Comparison of ENCODE assay signal across 8 cellular contexts in genomic region chr11:64489831-64490441, GRCh38.
DNase-seq lines count a peak whose midpoint lies in the region; ATAC-seq and TF ChIP-seq lines count a peak whose summit lies in the region.

No MANE protein-coding gene starts in this region.

- TF ChIP-seq CTCF in GM13977 (IDR thresholded peaks at IDR 0.05; ENCODE audit: extremely low read depth, insufficient read depth, missing control alignments) (peak; percentile 69), fibroblast of lung (conservative IDR thresholded peaks at IDR 0.05 in 1 of 2, IDR thresholded peaks at IDR 0.05 in 1 of 2; ENCODE audit: low read depth in 1 of 2, low read length in 2 of 2) (peak; percentile 30 to 67), neural crest cell (conservative IDR thresholded peaks at IDR 0.05) (peak; percentile 74), upper lobe of left lung (IDR thresholded peaks at IDR 0.05) (peak; percentile 21 to 53 (median 36))

- ATAC-seq in upper lobe of left lung (ENCODE audit: low FRiP score in 2 of 2) (peak; percentile 73), HG02798 (IDR thresholded peaks at IDR 0.05; ENCODE audit: poor library complexity, unreplicated experiment) (no peak)

- H2AFZ ChIP-seq in fibroblast of lung (ENCODE audit: low read length), result no peak overlapping the region

- H3K9me3 Mint-ChIP-seq in neural crest cell, result no peaks in the 10 kb centered on the region

- in situ Hi-C loops in ACHN (cut with HindIII; ENCODE audit: low pct_ligation_motif_present, low pct_unique_long_range_greater_than_20kb, low sequenced_read_pairs), result no loop called here
- in situ Hi-C loops in GM13977 (cut with MboI; ENCODE audit: low pct_unique_long_range_greater_than_20kb, low sequenced_read_pairs, unreplicated experiment), result no loop called here

- H3K4me1 Mint-ChIP-seq in neural crest cell, result peaks cover 13% of the 10 kb centered on the region

- DNase-seq in ACHN, result peak; percentile 44
- peak; percentile 58 for DNase-seq in GM13977 (ENCODE audit: low spot score)
- peak; percentile 85 for DNase-seq in NCI-H748 (lab: John Stamatoyannopoulos, UW; ENCODE audit: unreplicated experiment)
- DNase-seq in activated T-cell treated with anti-CD3 and anti-CD28 coated beads for 1 hour (ENCODE audit: low read depth), result peak; percentile 36
- peak; percentile 15 to 27 for DNase-seq in fibroblast of lung (ENCODE audit: low read depth in 2 of 2)
- peak; percentile 76 for DNase-seq in neural crest cell (ENCODE audit: low read depth, low spot score)
- DNase-seq in upper lobe of left lung, result peak; percentile 50 to 85

- H3K4me1 ChIP-seq in fibroblast of lung (ENCODE audit: control insufficient read depth, extremely low read depth, insufficient read depth, low read length) (no peaks in the 10 kb centered on the region), upper lobe of left lung (no peaks in the 10 kb centered on the region)

- H3K9me3 ChIP-seq in fibroblast of lung (ENCODE audit: control insufficient read depth, insufficient read depth, low read depth, low read length) (no peaks in the 10 kb centered on the region), upper lobe of left lung (no peaks in the 10 kb centered on the region)

- H3K4me3 ChIP-seq in fibroblast of lung (replicated peaks in 1 of 4; ENCODE audit: control extremely low read depth in 1 of 4, insufficient read depth in 1 of 4, low read depth in 3 of 4, low read length in 4 of 4) (no peak overlapping the region), upper lobe of left lung (no peak overlapping the region)

- no peaks in the 10 kb centered on the region for H4K20me1 ChIP-seq in fibroblast of lung (ENCODE audit: control insufficient read depth, extremely low read depth, insufficient read depth, low read length)

- no peak overlapping the region for H3K4me2 ChIP-seq in fibroblast of lung (ENCODE audit: extremely low read depth, insufficient read depth, low read length)

- peaks cover 46% of the 10 kb centered on the region for H3K27me3 Mint-ChIP-seq in neural crest cell (ENCODE audit: low read depth)

- H3K27ac ChIP-seq in fibroblast of lung (ENCODE audit: insufficient read depth, low read length) (no peak overlapping the region), upper lobe of left lung (no peak overlapping the region)

- no peak for TF ChIP-seq EP300 in upper lobe of left lung (IDR thresholded peaks at IDR 0.05)

- TF ChIP-seq POLR2A in upper lobe of left lung (IDR thresholded peaks at IDR 0.05), result no peak

- H3K27me3 ChIP-seq in fibroblast of lung (ENCODE audit: control insufficient read depth, insufficient read depth, low read length) (peaks cover 15% of the 10 kb centered on the region), upper lobe of left lung (peaks cover 0 to 5% (median 0%) of the 10 kb centered on the region in 4 donors)

- 21 to 35% methylated on average over 9 to 26 of the region's 26 CpGs for WGBS in upper lobe of left lung, 2 donors

- no peak overlapping the region for H3K27ac Mint-ChIP-seq in neural crest cell (ENCODE audit: unreplicated experiment)

- H3K36me3 Mint-ChIP-seq in neural crest cell (ENCODE audit: low read depth), result no peaks in the 10 kb centered on the region

- H3K36me3 ChIP-seq in fibroblast of lung (ENCODE audit: control insufficient read depth, insufficient read depth, low read length), result no peaks in the 10 kb centered on the region
- no peaks in the 10 kb centered on the region for H3K36me3 ChIP-seq in upper lobe of left lung

- H3K9ac ChIP-seq in fibroblast of lung (ENCODE audit: insufficient read depth, low read length), result no peak overlapping the region

- no peak overlapping the region for H3K4me3 Mint-ChIP-seq in neural crest cell

- H3K79me2 ChIP-seq in fibroblast of lung (ENCODE audit: control insufficient read depth, insufficient read depth, low read length), result no peaks in the 10 kb centered on the region

Comparison
In these comparisons a context has a peak if more than half of its experiments do, and no peak if none do; other contexts are left out.
1. DNase-seq: peak in every context shown above with its lines; median percentile 85 in NCI-H748; 76 in neural crest cell; 68 in upper lobe of left lung; 58 in GM13977; 44 in ACHN; 36 in activated T-cell treated with anti-CD3 and anti-CD28 coated beads for 1 hour; 21 in fibroblast of lung.